Comparison of ENCODE assay signal across 1 cellular context in genomic region chr12:51932218-51933076, GRCh38.
TF ChIP-seq lines count a peak whose summit lies in the region.

No MANE protein-coding gene starts in this region.

TF ChIP-seq in liver, 16 proteins besides CTCF, POLR2A, EP300 and RAD21 (continued from another document):
- TF ChIP-seq RXRA (IDR thresholded peaks at IDR 0.05) (peak in 1 of 2 donors; percentile 49), MAX (IDR thresholded peaks at IDR 0.05) (no peak)
TF ChIP-seq in liver: peak in this region for 5.
